1 cellular context compared by ENCODE assay signal in genomic region chr17:79027925-79028491, GRCh38.
TF ChIP-seq lines count a peak whose summit lies in the region.

No MANE protein-coding gene starts in this region.

TF ChIP-seq in endothelial cell of umbilical vein, 7 proteins besides CTCF, POLR2A, EP300 and RAD21 (continued from another document):
- TF ChIP-seq FOS (IDR thresholded peaks at IDR 0.05; ENCODE audit: borderline replicate concordance, insufficient read depth, low read length): no peak
TF ChIP-seq in endothelial cell of umbilical vein: peak in this region for 0.
